ENCODE assay signal across 8 cellular contexts in the genomic region with DNA sequence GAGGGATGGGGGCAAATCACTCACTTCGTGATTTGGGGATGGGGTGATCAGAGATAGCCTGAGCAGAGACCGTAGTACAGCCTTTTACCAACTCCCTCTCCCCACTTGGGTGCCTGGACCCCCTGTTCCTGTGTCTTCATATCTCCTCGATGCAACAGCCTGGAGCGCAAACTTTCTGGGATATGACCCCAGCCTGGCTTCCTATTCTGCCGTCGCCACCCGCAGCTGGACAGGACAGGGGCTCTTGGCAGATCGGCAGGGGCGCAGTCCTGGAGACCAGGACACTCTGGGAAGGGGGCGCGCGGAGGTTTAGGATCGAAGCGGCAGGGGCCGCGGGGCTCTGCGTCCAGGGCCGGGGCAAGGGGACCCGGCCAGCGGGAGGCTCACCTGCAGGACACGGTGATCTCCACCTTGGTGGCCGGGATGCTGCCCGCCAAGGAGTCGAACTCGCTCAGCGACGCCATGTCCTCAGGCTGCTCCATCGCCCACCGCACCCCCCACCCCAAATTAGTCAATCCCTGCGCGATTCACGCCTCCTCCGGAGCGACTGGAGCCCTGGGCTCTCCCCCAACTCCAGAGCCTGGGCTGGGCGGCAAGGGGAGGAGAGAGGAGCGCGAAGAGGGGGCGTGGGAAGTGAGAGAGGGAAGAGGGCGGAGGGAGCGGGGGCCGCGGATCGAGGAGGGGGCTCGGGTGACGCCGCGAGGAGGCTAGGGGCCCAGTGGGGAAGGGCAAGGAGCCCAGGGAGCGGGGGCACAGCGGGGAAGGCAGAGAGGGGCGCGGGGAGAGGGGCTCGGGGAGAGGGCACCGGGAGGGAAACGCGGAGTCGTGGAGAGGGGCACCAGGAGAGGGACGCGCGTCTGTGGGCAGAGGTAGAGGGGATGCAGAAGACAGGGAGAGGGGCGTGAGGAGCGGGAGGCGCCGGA. TPM values are rescaled to one million over a fixed set of nuclear protein-coding genes. Genes with fewer than 3 reads are reported as not detected.
DNase-seq lines count a peak whose midpoint lies in the region; ATAC-seq lines count a peak whose summit lies in the region.

A gene (minus strand): TSS at position 549 of the 923 bp plus-strand sequence. CDS start 67 bp downstream, at position 482.

- no peak for DNase-seq in activated CD8-positive, alpha-beta memory T cell treated with anti-CD3 and anti-CD28 coated beads, Interleukin-2, amount 10 ng/mL, durations not matched to agents 7 days and 5 days
- no peak for DNase-seq in activated CD8-positive, alpha-beta memory T cell treated with anti-CD3 and anti-CD28 coated beads, Interleukin-2, amount 50 U/mL, for 4 hours
- no peak for DNase-seq in activated naive CD8-positive, alpha-beta T cell treated with anti-CD3 and anti-CD28 coated beads, Interleukin-2, amount 50 U/mL, for 24 hours
- DNase-seq in GM19238 (ENCODE audit: insufficient read length, low spot score) = no peak
- DNase-seq in NCI-H446 treated with DMSO at 0.1 percent for 48 hours (lab: John Stamatoyannopoulos, UW) = no peak

- no peaks in the 10 kb centered on the region for H3K9me3 Mint-ChIP-seq in activated CD8-positive, alpha-beta memory T cell treated with anti-CD3 and anti-CD28 coated beads, Interleukin-2, amount 10 ng/mL, durations not matched to agents 7 days and 5 days (ENCODE audit: low read depth)
- H3K9me3 Mint-ChIP-seq in activated naive CD8-positive, alpha-beta T cell treated with anti-CD3 and anti-CD28 coated beads, Interleukin-2, amount 50 U/mL, for 24 hours = no peaks in the 10 kb centered on the region

- H3K9me3 ChIP-seq in iPS-15b (ENCODE audit: control insufficient read depth, insufficient read depth, low read length) (no peaks in the 10 kb centered on the region), stomach smooth muscle (ENCODE audit: control insufficient read depth in 2 of 2, low read length in 2 of 2) (no peaks in the 10 kb centered on the region)

- CTCF ChIA-PET in activated CD8-positive, alpha-beta memory T cell treated with anti-CD3 and anti-CD28 coated beads, Interleukin-2, amount 10 ng/mL, durations not matched to agents 7 days and 5 days (lab: Charles Lee) = no interaction called here

- H3K4me1 Mint-ChIP-seq in activated CD8-positive, alpha-beta memory T cell treated with anti-CD3 and anti-CD28 coated beads, Interleukin-2, amount 10 ng/mL, durations not matched to agents 7 days and 5 days = peaks cover 15% of the 10 kb centered on the region
- peaks cover 14% of the 10 kb centered on the region for H3K4me1 Mint-ChIP-seq in activated naive CD8-positive, alpha-beta T cell treated with anti-CD3 and anti-CD28 coated beads, Interleukin-2, amount 50 U/mL, for 24 hours

- ATAC-seq in activated CD8-positive, alpha-beta memory T cell treated with anti-CD3 and anti-CD28 coated beads, Interleukin-2, amount 10 ng/mL, durations not matched to agents 7 days and 5 days = no peak
- ATAC-seq in activated naive CD8-positive, alpha-beta T cell treated with anti-CD3 and anti-CD28 coated beads, Interleukin-2, amount 50 U/mL, for 24 hours = no peak
- ATAC-seq in GM18868 (IDR thresholded peaks at IDR 0.05; ENCODE audit: unreplicated experiment) = no peak

- H3K4me3 ChIP-seq in iPS-15b (ENCODE audit: low read depth, low read length) (peak within 1 kb of the TSS; percentile 61), stomach smooth muscle (ENCODE audit: low read length in 2 of 2) (peak within 1 kb of the TSS; percentile 54 to 66)

- H3K27ac ChIP-seq in stomach smooth muscle (ENCODE audit: low read length) = no peak within 1 kb of the TSS

- H3K27me3 Mint-ChIP-seq in activated CD8-positive, alpha-beta memory T cell treated with anti-CD3 and anti-CD28 coated beads, Interleukin-2, amount 10 ng/mL, durations not matched to agents 7 days and 5 days = peaks cover 52% of the 10 kb centered on the region
- peaks cover 36% of the 10 kb centered on the region for H3K27me3 Mint-ChIP-seq in activated naive CD8-positive, alpha-beta T cell treated with anti-CD3 and anti-CD28 coated beads, Interleukin-2, amount 50 U/mL, for 24 hours

- H3K4me3 Mint-ChIP-seq in activated CD8-positive, alpha-beta memory T cell treated with anti-CD3 and anti-CD28 coated beads, Interleukin-2, amount 10 ng/mL, durations not matched to agents 7 days and 5 days = peak within 1 kb of the TSS; percentile 64
- peak within 1 kb of the TSS; percentile 23 for H3K4me3 Mint-ChIP-seq in activated naive CD8-positive, alpha-beta T cell treated with anti-CD3 and anti-CD28 coated beads, Interleukin-2, amount 50 U/mL, for 24 hours

- no peak within 1 kb of the TSS for H3K9ac ChIP-seq in iPS-15b (ENCODE audit: low read depth, low read length)
- peak within 1 kb of the TSS in 1 of 2 donors; percentile 5 for H3K9ac ChIP-seq in stomach smooth muscle (ENCODE audit: low read length in 2 of 2)

- H3K27me3 ChIP-seq in iPS-15b (ENCODE audit: control insufficient read depth, insufficient read depth, low read length) (peaks cover 61% of the 10 kb centered on the region), stomach smooth muscle (ENCODE audit: control insufficient read depth in 1 of 2, insufficient read depth in 2 of 2, low read length in 2 of 2) (peaks cover 3 to 14% of the 10 kb centered on the region in 2 donors)

- H3K36me3 ChIP-seq in iPS-15b (ENCODE audit: control insufficient read depth, insufficient read depth, low read length) (no peaks in the 10 kb centered on the region), stomach smooth muscle (ENCODE audit: control insufficient read depth in 2 of 2, insufficient read depth in 2 of 2, low read length in 2 of 2) (no peaks in the 10 kb centered on the region)

- no peak within 1 kb of the TSS for H3K27ac Mint-ChIP-seq in activated CD8-positive, alpha-beta memory T cell treated with anti-CD3 and anti-CD28 coated beads, Interleukin-2, amount 10 ng/mL, durations not matched to agents 7 days and 5 days
- no peak within 1 kb of the TSS for H3K27ac Mint-ChIP-seq in activated naive CD8-positive, alpha-beta T cell treated with anti-CD3 and anti-CD28 coated beads, Interleukin-2, amount 50 U/mL, for 24 hours

- H3K4me1 ChIP-seq in iPS-15b (ENCODE audit: control insufficient read depth, insufficient read depth, low read length) (peaks cover 4% of the 10 kb centered on the region), stomach smooth muscle (ENCODE audit: control insufficient read depth, insufficient read depth, low read length) (peaks cover 23% of the 10 kb centered on the region)

- H3K36me3 Mint-ChIP-seq in activated CD8-positive, alpha-beta memory T cell treated with anti-CD3 and anti-CD28 coated beads, Interleukin-2, amount 10 ng/mL, durations not matched to agents 7 days and 5 days = no peaks in the 10 kb centered on the region
- H3K36me3 Mint-ChIP-seq in activated naive CD8-positive, alpha-beta T cell treated with anti-CD3 and anti-CD28 coated beads, Interleukin-2, amount 50 U/mL, for 24 hours (ENCODE audit: low read depth) = no peaks in the 10 kb centered on the region

RNA-seq across cellular contexts. Expression of the gene that starts here (rescaled TPM):
- under 1 TPM; 0.79 to 0.94 TPM for total RNA-seq in activated CD8-positive, alpha-beta memory T cell treated with anti-CD3 and anti-CD28 coated beads, Interleukin-2, amount 10 ng/mL, durations not matched to agents 7 days and 5 days
